14 cellular contexts compared by ENCODE assay signal in genomic region chr18:35413163-35413511, GRCh38.
"Had no signal": no experiment of that assay in that cellular context is flagged by ENCODE, and none has a peak within 500 bp of the region (broad histone marks: within the 10 kb centered on the region; RNA-seq: fewer than 3 reads in every experiment).

No MANE protein-coding gene starts in this region.

- H3K4me3 ChIP-seq: body of pancreas, tibial artery, uterus had no signal

- H3K27me3 ChIP-seq: body of pancreas, tibial artery, uterus had no signal

- DNase-seq: activated B cell treated with CpG ODN at 0.5 μM for 24 hours; activated CD4-positive, alpha-beta T cell treated with anti-CD3 and anti-CD28 coated beads, Interleukin-2, amount 10 ng/mL, durations not matched to agents 7 days and 5 days; activated CD8-positive, alpha-beta memory T cell treated with anti-CD3 and anti-CD28 coated beads for 24 hours; activated naive CD4-positive, alpha-beta T cell treated with anti-CD3 and anti-CD28 coated beads, Interleukin-2, amount 10 ng/mL, durations not matched to agents 7 days and 5 days; amniotic stem cell; body of pancreas; cerebellar nuclear complex; erythroblast; mesendoderm; stimulated activated CD4-positive, alpha-beta T cell treated with anti-CD3 and anti-CD28 coated beads, Interleukin-4, amount 100 ng/mL, for 4 hours; tibial artery; uterus had no signal

- H3K4me1 ChIP-seq: body of pancreas, uterus had no signal

- H3K27ac ChIP-seq: body of pancreas, tibial artery, uterus had no signal

- H3K9me3 ChIP-seq: uterus had no signal

- H3K36me3 ChIP-seq: tibial artery, uterus had no signal

- ATAC-seq: activated T-helper 17 cell treated with anti-CD3 and anti-CD28 coated beads, Interleukin-2, amount 50 U/mL, for 72 hours; body of pancreas; left lobe of liver had no signal
